16 cellular contexts compared by ENCODE assay signal in genomic region chr6:13926378-13926777, GRCh38. TPM values are rescaled to one million over a fixed set of nuclear protein-coding genes. Genes with fewer than 3 reads are reported as not detected.
"Had no signal": no experiment of that assay in that cellular context is flagged by ENCODE, and none has a peak within 500 bp of the region (broad histone marks: within the 10 kb centered on the region; RNA-seq: fewer than 3 reads in every experiment).

No MANE protein-coding gene starts in this region.

- H3K27me3 ChIP-seq: testis had no signal

- H3K4me1 ChIP-seq: adrenal gland had no signal

- ATAC-seq: activated CD8-positive, alpha-beta T cell treated with anti-CD3 and anti-CD28 coated beads, Interleukin-2, amount 10 ng/mL, durations not matched to agents 7 days and 5 days had no signal

- H3K36me3 ChIP-seq: adrenal gland, stomach had no signal

- H3K9me3 ChIP-seq: adrenal gland, stomach, testis had no signal

- H3K27ac ChIP-seq: adrenal gland, coronary artery, stomach, testis had no signal

- DNase-seq: activated B cell treated with CpG ODN at 0.5 μM for 24 hours; activated CD4-positive, alpha-beta T cell treated with anti-CD3 and anti-CD28 coated beads for 48 hours; activated CD8-positive, alpha-beta memory T cell treated with anti-CD3 and anti-CD28 coated beads, Interleukin-2, amount 50 U/mL, for 4 hours; activated CD8-positive, alpha-beta T cell treated with anti-CD3 and anti-CD28 coated beads, Interleukin-2, amount 10 ng/mL, durations not matched to agents 7 days and 5 days; activated effector memory CD4-positive, alpha-beta T cell treated with anti-CD3 and anti-CD28 coated beads, Interleukin-2, amount 50 U/mL, for 16 hours; activated T-cell treated with anti-CD3 and anti-CD28 coated beads, Interleukin-2, amount 50 U/mL, for 48 hours; adrenal gland; caudate nucleus; effector CD4-positive, alpha-beta T cell; foreskin melanocyte; kidney glomerular epithelial cell; stimulated activated CD4-positive, alpha-beta T cell treated with anti-CD3 and anti-CD28 coated beads, Interleukin-1b, Interleukin-23, amount 100 ng/mL, for 48 hours; stomach; testis had no signal

- H3K4me3 ChIP-seq: adrenal gland, coronary artery, stomach had no signal

RNA-seq across cellular contexts. Expression of gene RNF182, which starts 1.6 kb away (rescaled TPM):
- total RNA-seq: activated B cell treated with CpG ODN at 0.5 μM for 24 hours; activated CD8-positive, alpha-beta T cell treated with anti-CD3 and anti-CD28 coated beads, Interleukin-2, amount 10 ng/mL, durations not matched to agents 7 days and 5 days; T-helper 2 cell treated with Interferon-gamma antibody and Interleukin-4, amounts not matched to agents 100 ng/mL and 5 ng/mL, for 36 hours had no signal
